ENCODE assay signal across 9 cellular contexts in genomic region chr11:121723261-121723741, GRCh38.
DNase-seq lines count a peak whose midpoint lies in the region; ATAC-seq and TF ChIP-seq lines count a peak whose summit lies in the region.
"Had no signal": no experiment of that assay in that cellular context is flagged by ENCODE, and none has a peak within 500 bp of the region (broad histone marks: within the 10 kb centered on the region; RNA-seq: fewer than 3 reads in every experiment).

No MANE protein-coding gene starts in this region.

- no peak for TF ChIP-seq CTCF in ascending aorta (IDR thresholded peaks at IDR 0.05)

- DNase-seq in DMS79 (lab: John Stamatoyannopoulos, UW) (peak; percentile 28), ascending aorta (ENCODE audit: low spot score in 2 of 2) (peak in 1 of 2 donors; percentile 65), hypothalamus (lab: John Stamatoyannopoulos, UW) (peak in 41 of 51 donors; percentile 12 to 92 (median 55)), kidney glomerular epithelial cell (lab: John Stamatoyannopoulos, UW) (no peak), activated gamma-delta T cell treated with Interleukin-2 at 50 U/mL for 16 hours (no peak)
- no peak for DNase-seq in activated CD8-positive, alpha-beta memory T cell treated with anti-CD3 and anti-CD28 coated beads for 24 hours
- DNase-seq: HCEC 1CT had no signal

- H3K27me3 ChIP-seq in ascending aorta (no peaks in the 10 kb centered on the region), rectal smooth muscle tissue (ENCODE audit: control insufficient read depth, insufficient read depth, low read length) (no peaks in the 10 kb centered on the region)

- ATAC-seq in GM19035 (IDR thresholded peaks at IDR 0.05; ENCODE audit: unreplicated experiment) = no peak

- H3K4me3 ChIP-seq in ascending aorta (peak overlapping the region; percentile 64 to 79), rectal smooth muscle tissue (ENCODE audit: low read length) (peak overlapping the region; percentile 63)

- intact Hi-C loops in ascending aorta (cut with DNase I) = loop anchor here (1.0 to 5.0 kb wide), 3 partner anchors 19 to 379 kb away; no protein-coding TSS in a partner anchor

- H3K4me1 ChIP-seq in ascending aorta (no peaks in the 10 kb centered on the region), rectal smooth muscle tissue (ENCODE audit: control insufficient read depth, insufficient read depth, low read length) (peaks cover 12% of the 10 kb centered on the region)

- H3K36me3 ChIP-seq in ascending aorta = no peaks in the 10 kb centered on the region
- no peaks in the 10 kb centered on the region for H3K36me3 ChIP-seq in rectal smooth muscle tissue (ENCODE audit: control insufficient read depth, insufficient read depth, low read length)

- no peak overlapping the region for H3K9ac ChIP-seq in rectal smooth muscle tissue (ENCODE audit: low read length)

- no peaks in the 10 kb centered on the region for H3K9me3 ChIP-seq in ascending aorta

- H3K27ac ChIP-seq in ascending aorta (peak overlapping the region; percentile 85 to 93), rectal smooth muscle tissue (ENCODE audit: low read depth, low read length) (peak overlapping the region; percentile 96)

Comparison
In these comparisons a context has a peak if more than half of its experiments do, and no peak if none do; other contexts are left out.
1. DNase-seq: peak in DMS79 (single experiment) and hypothalamus (41 of 51); none in kidney glomerular epithelial cell (single experiment), activated gamma-delta T cell treated with Interleukin-2 at 50 U/mL for 16 hours (single experiment) and activated CD8-positive, alpha-beta memory T cell treated with anti-CD3 and anti-CD28 coated beads for 24 hours (single experiment).